ENCODE assay signal across 16 cellular contexts in genomic region chr12:20392339-20392738, GRCh38. TPM values are rescaled to one million over a fixed set of nuclear protein-coding genes. Genes with fewer than 3 reads are reported as not detected.
DNase-seq lines count a peak whose midpoint lies in the region; ATAC-seq and TF ChIP-seq lines count a peak whose summit lies in the region.
"Had no signal": no experiment of that assay in that cellular context is flagged by ENCODE, and none has a peak within 500 bp of the region (broad histone marks: within the 10 kb centered on the region; RNA-seq: fewer than 3 reads in every experiment).

No MANE protein-coding gene starts in this region.

- intact Hi-C loops in left ventricle myocardium inferior (cut with micrococcal nuclease): no loop called here
- intact Hi-C loops in cardiac septum (cut with DNase I): no loop called here
- intact Hi-C loops in Calu3 (cut with micrococcal nuclease; ENCODE audit: unreplicated experiment): loop anchor here (5.0 kb wide), 1 partner anchor 210 kb away; no protein-coding TSS in a partner anchor
- intact Hi-C loops in mucosa of descending colon (cut with DNase I, micrococcal nuclease): no loop called here

- no peak for ATAC-seq in mucosa of descending colon
- ATAC-seq: CD8-positive, alpha-beta T cell had no signal

- H3K27ac ChIP-seq in left ventricle myocardium inferior (replicated peaks): peak overlapping the region; percentile 83
- H3K27ac ChIP-seq: BLaER1 treated with 17β-estradiol and CSF1 and Interleukin-3, amounts not matched to agents 10 nM and 100 nM; C4-2B had no signal

- H3K4me3 ChIP-seq in left ventricle myocardium inferior (no peak overlapping the region), mucosa of descending colon (no peak overlapping the region)
- H3K4me3 ChIP-seq: BLaER1 treated with 17β-estradiol and CSF1 and Interleukin-3, amounts not matched to agents 10 nM and 100 nM had no signal

- H3K9me3 Mint-ChIP-seq in Calu3 (ENCODE audit: low read depth, unreplicated experiment) (peaks cover 6% of the 10 kb centered on the region), progenitor cell of endocrine pancreas (ENCODE audit: low read depth) (peaks cover 7% of the 10 kb centered on the region)
- H3K9me3 Mint-ChIP-seq: CD8-positive, alpha-beta T cell had no signal

- H3K9me3 ChIP-seq in left ventricle myocardium inferior (replicated peaks) (no peaks in the 10 kb centered on the region), mucosa of descending colon (no peaks in the 10 kb centered on the region)
- H3K9me3 ChIP-seq: BLaER1 treated with 17β-estradiol and CSF1 and Interleukin-3, amounts not matched to agents 10 nM and 100 nM; Caco-2 had no signal

- H3K36me3 ChIP-seq in left ventricle myocardium inferior (no peaks in the 10 kb centered on the region), mucosa of descending colon (ENCODE audit: low read depth) (no peaks in the 10 kb centered on the region)
- H3K36me3 ChIP-seq: BLaER1 treated with 17β-estradiol and CSF1 and Interleukin-3, amounts not matched to agents 10 nM and 100 nM had no signal

- H3K4me3 Mint-ChIP-seq in Calu3 (ENCODE audit: low read depth, unreplicated experiment) (no peak overlapping the region), progenitor cell of endocrine pancreas (ENCODE audit: low read depth) (no peak overlapping the region)
- H3K4me3 Mint-ChIP-seq: B cell; CD4-positive, alpha-beta T cell; CD8-positive, alpha-beta T cell had no signal

- no TSS peak for BruUV-seq in Calu3 (replicated peaks; lab: Mats Ljungman, UMichigan)

- CTCF ChIA-PET in Calu3 (lab: Charles Lee): interaction anchor here (1.1 kb wide), 1 partner anchor 15 kb away, joined by 3 read pairs; no protein-coding TSS in a partner anchor

- H3K36me3 Mint-ChIP-seq in Calu3 (ENCODE audit: insufficient read depth, unreplicated experiment): peaks cover 6% of the 10 kb centered on the region
- peaks cover 33% of the 10 kb centered on the region for H3K36me3 Mint-ChIP-seq in progenitor cell of endocrine pancreas (ENCODE audit: insufficient read depth)
- H3K36me3 Mint-ChIP-seq: CD8-positive, alpha-beta T cell had no signal

- no peaks in the 10 kb centered on the region for H3K27me3 ChIP-seq in left ventricle myocardium inferior (ENCODE audit: low read depth)

- H3K4me1 Mint-ChIP-seq in Calu3 (ENCODE audit: low read depth, unreplicated experiment) (peaks cover 16% of the 10 kb centered on the region), progenitor cell of endocrine pancreas (ENCODE audit: low read depth) (peaks cover 39% of the 10 kb centered on the region)
- H3K4me1 Mint-ChIP-seq: B cell had no signal

- DNase-seq in left ventricle myocardium inferior (no peak), cardiac septum (ENCODE audit: low spot score) (no peak), Calu3 (no peak), progenitor cell of endocrine pancreas (ENCODE audit: low spot score, unreplicated experiment) (no peak), mucosa of descending colon (no peak), DMS 273 (lab: John Stamatoyannopoulos, UW; ENCODE audit: unreplicated experiment) (no peak)
- DNase-seq: 8988T; AML-193; Caco-2; CD4-positive, alpha-beta T cell; CD8-positive, alpha-beta T cell; DMS79 treated with DMSO at 0.1 percent for 48 hours; GF-D8 had no signal

- H3K27ac Mint-ChIP-seq in Calu3 (ENCODE audit: unreplicated experiment) (peak overlapping the region; percentile 86), progenitor cell of endocrine pancreas (peak overlapping the region; percentile 31)
- H3K27ac Mint-ChIP-seq: B cell; CD4-positive, alpha-beta T cell; CD8-positive, alpha-beta T cell had no signal

- H3K27me3 Mint-ChIP-seq in Calu3 (ENCODE audit: unreplicated experiment) (no peaks in the 10 kb centered on the region), progenitor cell of endocrine pancreas (no peaks in the 10 kb centered on the region)
- H3K27me3 Mint-ChIP-seq: B cell; CD4-positive, alpha-beta T cell had no signal

- H3K4me1 ChIP-seq in left ventricle myocardium inferior (peaks cover 58% of the 10 kb centered on the region), mucosa of descending colon (ENCODE audit: low read depth) (peaks cover 31% of the 10 kb centered on the region)
- H3K4me1 ChIP-seq: BLaER1 treated with 17β-estradiol and CSF1 and Interleukin-3, amounts not matched to agents 10 nM and 100 nM had no signal

- no peak for TF ChIP-seq CTCF in left ventricle myocardium inferior (IDR thresholded peaks at IDR 0.05; ENCODE audit: borderline replicate concordance)
- TF ChIP-seq CTCF in Calu3 (IDR thresholded peaks at IDR 0.05; ENCODE audit: unreplicated experiment): no peak
- no peak for TF ChIP-seq CTCF in progenitor cell of endocrine pancreas (IDR thresholded peaks at IDR 0.05; ENCODE audit: unreplicated experiment)
- no peak for TF ChIP-seq CTCF in mucosa of descending colon (IDR thresholded peaks at IDR 0.05)

RNA-seq across cellular contexts. Expression of gene PDE3A, which starts 24.0 kb away (rescaled TPM):
- total RNA-seq in left ventricle myocardium inferior: 161 TPM
- total RNA-seq in cardiac septum: 132 TPM
- 19.6 and 19.9 TPM in 2 replicates for total RNA-seq in Calu3 (2022)
- total RNA-seq in progenitor cell of endocrine pancreas: 121 and 134 TPM in 2 replicates
- 10 to 100 TPM; 47.2 to 84.1 (median 83.9) TPM for total RNA-seq in mucosa of descending colon
- total RNA-seq: B cell; CD4-positive, alpha-beta T cell; CD8-positive, alpha-beta T cell had no signal
